In the genomic region with DNA sequence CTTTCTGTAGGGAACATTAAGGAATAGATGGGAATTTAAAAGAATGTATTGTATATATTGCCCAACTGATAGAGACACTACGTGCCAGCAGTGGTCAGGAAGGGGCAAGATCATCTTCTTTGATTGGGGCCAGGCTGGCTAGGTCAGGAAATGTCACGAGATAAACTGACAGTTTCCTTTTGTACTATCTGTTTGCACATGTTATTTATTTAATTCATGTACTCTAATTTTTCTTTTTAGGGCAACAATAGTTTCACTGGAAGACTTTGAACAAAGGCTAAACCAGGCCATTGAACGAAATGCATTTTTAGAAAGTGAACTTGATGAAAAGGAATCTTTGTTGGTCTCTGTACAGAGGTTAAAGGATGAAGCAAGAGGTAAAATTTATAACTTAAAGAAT, we compare ENCODE assay signal across 2 cellular contexts.
A peak's percentile ranks its signal among the peaks of the same experiment; 100 is the strongest.
TF ChIP-seq lines count a peak whose summit lies in the region.

No MANE protein-coding gene starts in this region.

TF ChIP-seq in WTC11, 78 proteins besides CTCF, POLR2A, EP300 and RAD21:
- TF ChIP-seq USF2 (CRISPR knock-in tag; IDR thresholded peaks at IDR 0.05) (no peak), CREM (CRISPR knock-in tag; IDR thresholded peaks at IDR 0.05) (no peak), TEAD1 (CRISPR knock-in tag; IDR thresholded peaks at IDR 0.05) (no peak), MXD4 (CRISPR knock-in tag; IDR thresholded peaks at IDR 0.05; ENCODE audit: borderline replicate concordance) (no peak), GABPB1 (CRISPR knock-in tag; IDR thresholded peaks at IDR 0.05) (no peak), IRF2 (CRISPR knock-in tag; IDR thresholded peaks at IDR 0.05; ENCODE audit: borderline replicate concordance, low read depth) (no peak)
- TF ChIP-seq, protein P1, sequence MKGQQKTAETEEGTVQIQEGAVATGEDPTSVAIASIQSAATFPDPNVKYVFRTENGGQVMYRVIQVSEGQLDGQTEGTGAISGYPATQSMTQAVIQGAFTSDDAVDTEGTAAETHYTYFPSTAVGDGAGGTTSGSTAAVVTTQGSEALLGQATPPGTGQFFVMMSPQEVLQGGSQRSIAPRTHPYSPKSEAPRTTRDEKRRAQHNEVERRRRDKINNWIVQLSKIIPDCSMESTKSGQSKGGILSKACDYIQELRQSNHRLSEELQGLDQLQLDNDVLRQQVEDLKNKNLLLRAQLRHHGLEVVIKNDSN (CRISPR knock-in tag; IDR thresholded peaks at IDR 0.05), result no peak
- TF ChIP-seq, protein P2, sequence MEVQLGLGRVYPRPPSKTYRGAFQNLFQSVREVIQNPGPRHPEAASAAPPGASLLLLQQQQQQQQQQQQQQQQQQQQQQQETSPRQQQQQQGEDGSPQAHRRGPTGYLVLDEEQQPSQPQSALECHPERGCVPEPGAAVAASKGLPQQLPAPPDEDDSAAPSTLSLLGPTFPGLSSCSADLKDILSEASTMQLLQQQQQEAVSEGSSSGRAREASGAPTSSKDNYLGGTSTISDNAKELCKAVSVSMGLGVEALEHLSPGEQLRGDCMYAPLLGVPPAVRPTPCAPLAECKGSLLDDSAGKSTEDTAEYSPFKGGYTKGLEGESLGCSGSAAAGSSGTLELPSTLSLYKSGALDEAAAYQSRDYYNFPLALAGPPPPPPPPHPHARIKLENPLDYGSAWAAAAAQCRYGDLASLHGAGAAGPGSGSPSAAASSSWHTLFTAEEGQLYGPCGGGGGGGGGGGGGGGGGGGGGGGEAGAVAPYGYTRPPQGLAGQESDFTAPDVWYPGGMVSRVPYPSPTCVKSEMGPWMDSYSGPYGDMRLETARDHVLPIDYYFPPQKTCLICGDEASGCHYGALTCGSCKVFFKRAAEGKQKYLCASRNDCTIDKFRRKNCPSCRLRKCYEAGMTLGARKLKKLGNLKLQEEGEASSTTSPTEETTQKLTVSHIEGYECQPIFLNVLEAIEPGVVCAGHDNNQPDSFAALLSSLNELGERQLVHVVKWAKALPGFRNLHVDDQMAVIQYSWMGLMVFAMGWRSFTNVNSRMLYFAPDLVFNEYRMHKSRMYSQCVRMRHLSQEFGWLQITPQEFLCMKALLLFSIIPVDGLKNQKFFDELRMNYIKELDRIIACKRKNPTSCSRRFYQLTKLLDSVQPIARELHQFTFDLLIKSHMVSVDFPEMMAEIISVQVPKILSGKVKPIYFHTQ (CRISPR knock-in tag; IDR thresholded peaks at IDR 0.05), result no peak
- TF ChIP-seq, protein P3, sequence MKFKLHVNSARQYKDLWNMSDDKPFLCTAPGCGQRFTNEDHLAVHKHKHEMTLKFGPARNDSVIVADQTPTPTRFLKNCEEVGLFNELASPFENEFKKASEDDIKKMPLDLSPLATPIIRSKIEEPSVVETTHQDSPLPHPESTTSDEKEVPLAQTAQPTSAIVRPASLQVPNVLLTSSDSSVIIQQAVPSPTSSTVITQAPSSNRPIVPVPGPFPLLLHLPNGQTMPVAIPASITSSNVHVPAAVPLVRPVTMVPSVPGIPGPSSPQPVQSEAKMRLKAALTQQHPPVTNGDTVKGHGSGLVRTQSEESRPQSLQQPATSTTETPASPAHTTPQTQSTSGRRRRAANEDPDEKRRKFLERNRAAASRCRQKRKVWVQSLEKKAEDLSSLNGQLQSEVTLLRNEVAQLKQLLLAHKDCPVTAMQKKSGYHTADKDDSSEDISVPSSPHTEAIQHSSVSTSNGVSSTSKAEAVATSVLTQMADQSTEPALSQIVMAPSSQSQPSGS (CRISPR knock-in tag; IDR thresholded peaks at IDR 0.05; ENCODE audit: borderline replicate concordance, low read depth), result no peak

TF ChIP-seq in HepG2, 621 proteins besides CTCF, POLR2A, EP300 and RAD21 (continues in another document):
- TF ChIP-seq ZNF232 (CRISPR knock-in tag; IDR thresholded peaks at IDR 0.05; ENCODE audit: borderline replicate concordance), result no peak
- TF ChIP-seq, protein P4, sequence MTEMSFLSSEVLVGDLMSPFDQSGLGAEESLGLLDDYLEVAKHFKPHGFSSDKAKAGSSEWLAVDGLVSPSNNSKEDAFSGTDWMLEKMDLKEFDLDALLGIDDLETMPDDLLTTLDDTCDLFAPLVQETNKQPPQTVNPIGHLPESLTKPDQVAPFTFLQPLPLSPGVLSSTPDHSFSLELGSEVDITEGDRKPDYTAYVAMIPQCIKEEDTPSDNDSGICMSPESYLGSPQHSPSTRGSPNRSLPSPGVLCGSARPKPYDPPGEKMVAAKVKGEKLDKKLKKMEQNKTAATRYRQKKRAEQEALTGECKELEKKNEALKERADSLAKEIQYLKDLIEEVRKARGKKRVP (CRISPR knock-in tag; IDR thresholded peaks at IDR 0.05), result no peak
- peak; percentile 79 for TF ChIP-seq FOXP4 (CRISPR knock-in tag; IDR thresholded peaks at IDR 0.05)
- no peak for TF ChIP-seq ZNF30 (CRISPR knock-in tag; IDR thresholded peaks at IDR 0.05)
- no peak for TF ChIP-seq USF2 (IDR thresholded peaks at IDR 0.05; ENCODE audit: low read depth, low read length)
- no peak for TF ChIP-seq USF2 (CRISPR knock-in tag; IDR thresholded peaks at IDR 0.05; ENCODE audit: borderline replicate concordance)
- no peak for TF ChIP-seq KAT7 (CRISPR knock-in tag; IDR thresholded peaks at IDR 0.05; ENCODE audit: borderline replicate concordance)
- TF ChIP-seq, protein P5, sequence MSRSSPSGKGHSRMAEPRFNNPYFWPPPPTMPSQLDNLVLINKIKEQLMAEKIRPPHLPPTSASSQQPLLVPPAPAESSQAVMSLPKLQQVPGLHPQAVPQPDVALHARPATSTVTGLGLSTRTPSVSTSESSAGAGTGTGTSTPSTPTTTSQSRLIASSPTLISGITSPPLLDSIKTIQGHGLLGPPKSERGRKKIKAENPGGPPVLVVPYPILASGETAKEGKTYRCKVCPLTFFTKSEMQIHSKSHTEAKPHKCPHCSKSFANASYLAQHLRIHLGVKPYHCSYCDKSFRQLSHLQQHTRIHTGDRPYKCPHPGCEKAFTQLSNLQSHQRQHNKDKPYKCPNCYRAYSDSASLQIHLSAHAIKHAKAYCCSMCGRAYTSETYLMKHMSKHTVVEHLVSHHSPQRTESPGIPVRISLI (CRISPR knock-in tag; IDR thresholded peaks at IDR 0.05; ENCODE audit: borderline replicate concordance), result no peak
- no peak for TF ChIP-seq ZBTB44 (CRISPR knock-in tag; IDR thresholded peaks at IDR 0.05)
- no peak for TF ChIP-seq PRMT3 (CRISPR knock-in tag; IDR thresholded peaks at IDR 0.05; ENCODE audit: borderline replicate concordance, low read depth)
- peak; percentile 86 for TF ChIP-seq SOX13 (IDR thresholded peaks at IDR 0.05)
- peak in 1 of 2 experiments; percentile 97; a peak in 2 of 4 replicates for TF ChIP-seq SOX13 (CRISPR knock-in tag; conservative IDR thresholded peaks at IDR 0.05 in 1 of 2, IDR thresholded peaks at IDR 0.05 in 1 of 2)
- no peak for TF ChIP-seq MIER2 (CRISPR knock-in tag; IDR thresholded peaks at IDR 0.05)
- no peak for TF ChIP-seq ZBTB40 (IDR thresholded peaks at IDR 0.05)
- no peak for TF ChIP-seq ZBTB40 (CRISPR knock-in tag; IDR thresholded peaks at IDR 0.05)
